ENCODE assay signal across 8 cellular contexts in the genomic region with DNA sequence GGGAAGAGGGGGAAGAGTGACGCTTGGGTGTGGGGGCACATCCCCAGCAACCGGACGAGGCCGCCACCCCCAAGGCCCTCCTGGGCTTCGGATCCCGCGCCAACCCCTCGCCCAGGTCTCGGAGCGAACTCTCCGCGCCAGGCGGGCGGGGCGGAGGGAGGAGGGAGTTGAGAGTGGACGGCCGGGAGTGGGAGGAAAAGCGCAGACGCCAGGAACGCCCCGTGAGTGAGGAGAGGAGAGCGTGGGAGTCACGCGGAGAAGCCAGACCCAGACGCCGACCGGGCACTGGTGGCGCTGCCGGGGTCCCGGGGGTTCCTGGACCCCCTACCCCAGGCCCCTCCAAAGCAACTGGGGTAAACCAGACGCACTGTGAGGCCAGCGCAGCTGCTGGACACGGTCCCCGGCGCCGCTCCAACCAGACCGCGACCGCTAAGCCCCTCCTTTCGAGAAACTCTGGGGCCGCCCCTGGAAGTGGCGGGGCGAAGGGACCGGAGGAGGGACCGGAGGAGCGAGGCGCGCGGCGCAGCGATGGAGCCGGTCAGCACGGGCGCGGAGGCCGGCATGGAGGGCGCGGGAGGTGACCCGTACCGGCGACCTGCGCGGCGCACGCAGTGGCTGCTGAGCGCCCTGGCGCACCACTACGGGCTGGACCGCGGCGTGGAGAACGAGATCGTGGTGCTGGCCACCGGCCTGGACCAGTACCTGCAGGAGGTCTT.
A peak's percentile ranks its signal among the peaks of the same experiment; 100 is the strongest.
DNase-seq lines count a peak whose midpoint lies in the region; ATAC-seq lines count a peak whose summit lies in the region.

EFCC1 (plus strand) TSS at position 204 of the 716 bp plus-strand sequence; CDS start at position 529, 325 bp downstream.

- H3K27ac Mint-ChIP-seq in stimulated activated memory B cell treated with anti-CD40 and anti-IgM and Interleukin-4, amounts not matched to agents 10 μg/mL and 1 μg/mL and 100 μg/mL, for 72 hours: no peak within 1 kb of the TSS

- DNase-seq in NCI-H2227 (lab: John Stamatoyannopoulos, UW; ENCODE audit: unreplicated experiment) (peak; percentile 61), NCI-H2227 treated with DMSO at 0.1 percent for 48 hours (lab: John Stamatoyannopoulos, UW) (no peak), amniotic epithelial cell (ENCODE audit: low read depth) (peak; percentile 10), iPS-NIHi7 (ENCODE audit: extremely low spot score) (peak; percentile 63), NCI-H1417 (lab: John Stamatoyannopoulos, UW) (no peak)

- H3K4me1 Mint-ChIP-seq in stimulated activated memory B cell treated with anti-CD40 and anti-IgM and Interleukin-4, amounts not matched to agents 10 μg/mL and 1 μg/mL and 100 μg/mL, for 72 hours: peaks cover 28% of the 10 kb centered on the region

- ATAC-seq in stimulated activated memory B cell treated with anti-CD40 and anti-IgM and Interleukin-4, amounts not matched to agents 10 μg/mL and 1 μg/mL and 100 μg/mL, for 72 hours: no peak
- ATAC-seq in GM19395 (IDR thresholded peaks at IDR 0.05; ENCODE audit: unreplicated experiment): no peak
- ATAC-seq in GM19463 (IDR thresholded peaks at IDR 0.05; ENCODE audit: unreplicated experiment): no peak

- no peaks in the 10 kb centered on the region for H3K9me3 Mint-ChIP-seq in stimulated activated memory B cell treated with anti-CD40 and anti-IgM and Interleukin-4, amounts not matched to agents 10 μg/mL and 1 μg/mL and 100 μg/mL, for 72 hours

- H3K27me3 Mint-ChIP-seq in stimulated activated memory B cell treated with anti-CD40 and anti-IgM and Interleukin-4, amounts not matched to agents 10 μg/mL and 1 μg/mL and 100 μg/mL, for 72 hours: peaks cover 74% of the 10 kb centered on the region

- H3K36me3 Mint-ChIP-seq in stimulated activated memory B cell treated with anti-CD40 and anti-IgM and Interleukin-4, amounts not matched to agents 10 μg/mL and 1 μg/mL and 100 μg/mL, for 72 hours: no peaks in the 10 kb centered on the region

- peak within 1 kb of the TSS; percentile 53 for H3K4me3 Mint-ChIP-seq in stimulated activated memory B cell treated with anti-CD40 and anti-IgM and Interleukin-4, amounts not matched to agents 10 μg/mL and 1 μg/mL and 100 μg/mL, for 72 hours

Comparison
In these comparisons a context has a peak if more than half of its experiments do, and no peak if none do; other contexts are left out.
1. DNase-seq: peak in NCI-H2227 (single experiment), amniotic epithelial cell (single experiment) and iPS-NIHi7 (single experiment); none in NCI-H2227 treated with DMSO at 0.1 percent for 48 hours (single experiment) and NCI-H1417 (0 of 3).